In genomic region chr17:16652847-16653366, GRCh38 we compare ENCODE assay signal across 8 cellular contexts. TPM values are rescaled to one million over a fixed set of nuclear protein-coding genes. Genes with fewer than 3 reads are reported as not detected.
DNase-seq lines count a peak whose midpoint lies in the region; ATAC-seq and TF ChIP-seq lines count a peak whose summit lies in the region.

No MANE protein-coding gene starts in this region.

- H3K4me1 ChIP-seq in BLaER1: peaks cover 17% of the 10 kb centered on the region
- H3K4me1 ChIP-seq in HCT116 (ENCODE audit: control insufficient read depth in 1 of 2, insufficient read depth in 2 of 2, low read length in 2 of 2): peaks cover 6 to 16% of the 10 kb centered on the region in 2 experiments; a peak in 3 of 4 replicates

- H3K9me3 ChIP-seq in BLaER1 (peaks cover 12% of the 10 kb centered on the region; the same call in 1 of the 2 replicates), HCT116 (ENCODE audit: control insufficient read depth in 1 of 2, insufficient read depth in 1 of 2, low read depth in 1 of 2, low read length in 2 of 2) (no peaks in the 10 kb centered on the region)

- POLR2A ChIA-PET in HCT116 (lab: Charles Lee): no interaction called here
- POLR2A ChIA-PET in activated CD8-positive, alpha-beta T cell treated with anti-CD3 and anti-CD28 coated beads for 36 hours (lab: Charles Lee): interaction anchor here (1.2 kb wide), 1 partner anchor 13 kb away, joined by 3 read pairs; no protein-coding TSS in a partner anchor

- no peaks in the 10 kb centered on the region for H3K9me2 ChIP-seq in HCT116 (ENCODE audit: insufficient read depth)

- H3K27me3 ChIP-seq in BLaER1 (no peaks in the 10 kb centered on the region), HCT116 (ENCODE audit: insufficient read depth, low read length) (no peaks in the 10 kb centered on the region)

- DNase-seq in HCT116 (ENCODE audit: low read depth, low spot score) (peak; percentile 6), left cardiac atrium (no peak), skeletal muscle cell (ENCODE audit: low read depth) (no peak), omental fat pad (ENCODE audit: low spot score) (no peak)
- DNase-seq in activated CD8-positive, alpha-beta T cell treated with anti-CD3 and anti-CD28 coated beads for 36 hours: no peak

- peak overlapping the region; percentile 29 for H3K27ac Mint-ChIP-seq in activated CD8-positive, alpha-beta T cell treated with anti-CD3 and anti-CD28 coated beads for 36 hours

- H3K4me3 ChIP-seq in BLaER1 (peak overlapping the region; percentile 80), HCT116 (replicated peaks in 1 of 2; ENCODE audit: low read depth in 1 of 2, low read length in 2 of 2) (peak overlapping the region; percentile 59 to 72), skeletal muscle cell (ENCODE audit: low read depth, low read length) (peak overlapping the region; percentile 86)

- H3K9ac ChIP-seq in BLaER1: peak overlapping the region; percentile 84
- H3K9ac ChIP-seq in HCT116 (ENCODE audit: low read length): peak overlapping the region; percentile 72

- peaks cover 17% of the 10 kb centered on the region for H3K4me1 Mint-ChIP-seq in activated CD8-positive, alpha-beta T cell treated with anti-CD3 and anti-CD28 coated beads for 36 hours (ENCODE audit: low read depth)

- H3K4me3 Mint-ChIP-seq in activated CD8-positive, alpha-beta T cell treated with anti-CD3 and anti-CD28 coated beads for 36 hours: peak overlapping the region; percentile 84

- H4K20me1 ChIP-seq in BLaER1: no peaks in the 10 kb centered on the region
- H4K20me1 ChIP-seq in HCT116 (ENCODE audit: insufficient read depth): no peaks in the 10 kb centered on the region

- TF ChIP-seq POLR2A in HCT116 (IDR thresholded peaks at IDR 0.05; ENCODE audit: borderline replicate concordance, extremely low read depth, insufficient read depth, insufficient read length): no peak

- H2AFZ ChIP-seq in HCT116 (ENCODE audit: low read depth, low read length, poor library complexity, severe bottlenecking): peak overlapping the region; percentile 20

- H3K36me3 Mint-ChIP-seq in activated CD8-positive, alpha-beta T cell treated with anti-CD3 and anti-CD28 coated beads for 36 hours (ENCODE audit: low read depth): no peaks in the 10 kb centered on the region

- no peak for ATAC-seq in HCT116
- ATAC-seq in activated CD8-positive, alpha-beta T cell treated with anti-CD3 and anti-CD28 coated beads for 36 hours: peak; percentile 14
- peak; percentile 2 to 3 for ATAC-seq in left cardiac atrium
- ATAC-seq in GM21390 (IDR thresholded peaks at IDR 0.05; ENCODE audit: unreplicated experiment): no peak
- ATAC-seq in HG03469 (IDR thresholded peaks at IDR 0.05; ENCODE audit: unreplicated experiment): no peak
- no peak for ATAC-seq in omental fat pad (ENCODE audit: low FRiP score)

- TF ChIP-seq RAD21 in HCT116 (IDR thresholded peaks at IDR 0.05; ENCODE audit: low read depth): no peak

- TF ChIP-seq CTCF in HCT116 (IDR thresholded peaks at IDR 0.05 in 2 of 3, conservative IDR thresholded peaks at IDR 0.05 in 1 of 3; ENCODE audit: borderline replicate concordance in 1 of 3, insufficient read depth in 1 of 3, low read depth in 2 of 3, low read length in 2 of 3) (no peak), omental fat pad (IDR thresholded peaks at IDR 0.05) (no peak)
- no peak for TF ChIP-seq CTCF in activated CD8-positive, alpha-beta T cell treated with anti-CD3 and anti-CD28 coated beads for 36 hours (IDR thresholded peaks at IDR 0.05)

- peaks cover 2% of the 10 kb centered on the region for H3K27me3 Mint-ChIP-seq in activated CD8-positive, alpha-beta T cell treated with anti-CD3 and anti-CD28 coated beads for 36 hours

- intact Hi-C loops in HCT116 (cut with micrococcal nuclease) (no loop called here), left cardiac atrium (cut with DNase I) (no loop called here)
- intact Hi-C loops in activated CD8-positive, alpha-beta T cell treated with anti-CD3 and anti-CD28 coated beads for 36 hours (cut with micrococcal nuclease): no loop called here

- CTCF ChIA-PET in HCT116 (lab: Charles Lee): interaction anchor here (0.8 kb wide), 1 partner anchor 131 kb away, joined by 3 read pairs; no protein-coding TSS in a partner anchor
- CTCF ChIA-PET in activated CD8-positive, alpha-beta T cell treated with anti-CD3 and anti-CD28 coated beads for 36 hours (lab: Charles Lee): interaction anchor here (0.6 to 1.4 kb wide), 4 partner anchors 14 to 1202 kb away, joined by 3 read pairs; no protein-coding TSS in a partner anchor

- H3K4me2 ChIP-seq in BLaER1 (peak overlapping the region; percentile 91), HCT116 (ENCODE audit: low read length) (peak overlapping the region; percentile 92)

- no TSS peak for BruUV-seq in HCT116 (replicated peaks; lab: Mats Ljungman, UMichigan)

- RAD21 ChIA-PET in HCT116 (lab: Charles Lee; ENCODE audit: low non-redundant PET in 1 of 2, low total read pairs in 2 of 2, uncharacterized antibody in 2 of 2, unreplicated experiment in 2 of 2): no interaction called here

- no peaks in the 10 kb centered on the region for H3K9me3 Mint-ChIP-seq in activated CD8-positive, alpha-beta T cell treated with anti-CD3 and anti-CD28 coated beads for 36 hours

- no peaks in the 10 kb centered on the region for H3K79me2 ChIP-seq in HCT116 (ENCODE audit: insufficient read depth, low read length)

- H3K27ac ChIP-seq in BLaER1 (peak overlapping the region; percentile 80), HCT116 (ENCODE audit: low read depth, low read length) (peak overlapping the region; percentile 76)

- H3K36me3 ChIP-seq in BLaER1: peaks cover 14% of the 10 kb centered on the region
- no peaks in the 10 kb centered on the region for H3K36me3 ChIP-seq in HCT116 (ENCODE audit: control insufficient read depth in 1 of 2, insufficient read depth in 2 of 2, low read length in 2 of 2)

TF ChIP-seq in HCT116, 20 proteins besides CTCF, POLR2A, EP300 and RAD21:
- no peak for TF ChIP-seq ZNF274 (IDR thresholded peaks at IDR 0.05; ENCODE audit: low read depth, low read length)
- TF ChIP-seq ELF1 (IDR thresholded peaks at IDR 0.05; ENCODE audit: borderline replicate concordance, low read depth): no peak
- TF ChIP-seq JUND (IDR thresholded peaks at IDR 0.05): peak; percentile 3; the same call in 1 of the 2 replicates

RNA-seq across cellular contexts. Expression of gene ZNF624, which starts 0.7 kb away (rescaled TPM):
- 2.9 TPM for total RNA-seq in HCT116 (2021; ENCODE audit: unreplicated experiment)
- polyA plus RNA-seq in HCT116 (2012): 0.40 and 0.83 TPM in 2 replicates
- 1 to 10 TPM; 3.8 to 4.8 TPM for total RNA-seq in activated CD8-positive, alpha-beta T cell treated with anti-CD3 and anti-CD28 coated beads for 36 hours
- 1 to 10 TPM; 1.3 to 2.7 TPM for total RNA-seq in left cardiac atrium
- 1 to 10 TPM; 3.0 to 4.1 (median 3.5) TPM for total RNA-seq in omental fat pad

RNA-seq across cellular contexts. Expression of gene CCDC144A, which starts 37.1 kb away (rescaled TPM):
- total RNA-seq in HCT116 (2021; ENCODE audit: unreplicated experiment) (0.20 TPM), left cardiac atrium (1 to 10 TPM; 3.4 to 4.7 TPM), omental fat pad (10 to 100 TPM in 1 of 4 donors, 1 to 10 TPM in 3; 1.1 to 20.3 (median 5.5) TPM)
- 0.01 TPM in 1 of 2 replicates, not detected in the other for polyA plus RNA-seq in HCT116 (2012)
- 1 to 10 TPM; 1.7 to 2.4 TPM for total RNA-seq in activated CD8-positive, alpha-beta T cell treated with anti-CD3 and anti-CD28 coated beads for 36 hours

Comparison
In these comparisons a context has a peak if more than half of its experiments do, and no peak if none do; other contexts are left out.
1. ATAC-seq: peak in activated CD8-positive, alpha-beta T cell treated with anti-CD3 and anti-CD28 coated beads for 36 hours (single experiment) and left cardiac atrium (2 of 2); none in HCT116 (single experiment), GM21390 (single experiment), HG03469 (single experiment) and omental fat pad (single experiment).
2. Peak in every context shown above with its lines, with median percentiles within 50 percentile points of each other: H3K4me3 ChIP-seq.